In the genomic region with DNA sequence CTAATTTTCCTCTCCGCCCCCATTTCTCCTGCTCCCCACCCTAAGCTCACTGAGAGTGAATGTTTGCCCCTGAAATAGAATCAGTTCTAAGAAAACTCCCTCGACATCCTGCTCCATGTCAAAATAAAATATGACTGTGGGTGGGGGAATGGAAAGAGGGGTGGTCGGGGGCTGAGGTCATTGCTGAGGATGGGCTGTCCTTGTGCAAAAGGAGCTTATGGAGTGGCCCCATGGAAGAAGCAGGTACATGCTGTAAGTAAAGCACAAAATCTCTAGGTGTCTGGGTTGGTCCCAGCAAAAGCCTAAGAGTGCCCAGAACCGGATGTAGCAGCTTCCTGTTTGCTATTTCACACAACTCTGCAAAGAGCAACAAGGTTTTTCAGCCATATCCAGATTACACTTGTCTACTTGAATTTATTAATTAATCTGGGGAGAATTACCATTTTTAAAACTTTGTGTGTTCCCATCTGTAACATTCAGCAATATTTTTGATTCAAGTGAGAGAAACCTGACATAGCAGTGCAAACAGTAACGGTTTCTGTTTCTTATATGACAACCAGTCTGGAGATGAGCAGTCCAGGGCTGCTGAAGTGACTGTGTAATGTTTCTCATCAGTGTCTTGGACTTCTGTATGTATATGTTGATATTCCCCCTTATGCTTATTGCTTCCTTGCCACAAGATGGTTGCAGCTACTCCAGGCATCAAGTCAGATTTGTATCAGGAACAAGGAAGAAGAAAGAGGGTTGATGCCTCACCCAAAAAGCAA, we compare ENCODE assay signal across 8 cellular contexts. TPM values are rescaled to one million over a fixed set of nuclear protein-coding genes. Genes with fewer than 3 reads are reported as not detected.
DNase-seq lines count a peak whose midpoint lies in the region; ATAC-seq and TF ChIP-seq lines count a peak whose summit lies in the region.

No MANE protein-coding gene starts in this region.

- no TSS peak for BruUV-seq in PC-3 (replicated peaks; lab: Mats Ljungman, UMichigan)

- H3K27me3 Mint-ChIP-seq in activated naive CD4-positive, alpha-beta T cell treated with anti-CD3 and anti-CD28 coated beads, Interleukin-2, amount 10 ng/mL, durations not matched to agents 7 days and 5 days, result no peaks in the 10 kb centered on the region

- H3K4me3 ChIP-seq in DOHH2 (ENCODE audit: low read length) (peak overlapping the region; percentile 28), PC-3 (ENCODE audit: low read length) (no peak overlapping the region)

- H3K79me2 ChIP-seq in DOHH2 (ENCODE audit: control insufficient read depth, low read length), result no peaks in the 10 kb centered on the region
- no peaks in the 10 kb centered on the region for H3K79me2 ChIP-seq in PC-3 (ENCODE audit: low read length)

- H3K4me2 ChIP-seq in DOHH2 (ENCODE audit: low read length) (peak overlapping the region; percentile 62), PC-3 (ENCODE audit: low read length) (no peak overlapping the region)

- ATAC-seq in GM19468 (IDR thresholded peaks at IDR 0.05; ENCODE audit: extremely low read depth, unreplicated experiment) (peak; percentile 16), HG03558 (IDR thresholded peaks at IDR 0.05; ENCODE audit: extremely low read depth, unreplicated experiment) (peak; percentile 50), PC-3 (no peak)

- peak; percentile 69 for DNase-seq in activated naive CD4-positive, alpha-beta T cell treated with anti-CD3 and anti-CD28 coated beads, Interleukin-2, amount 10 ng/mL, durations not matched to agents 7 days and 5 days
- DNase-seq in inferior parietal cortex (ENCODE audit: extremely low spot score), result no peak
- no peak for DNase-seq in C1 segment of cervical spinal cord (lab: John Stamatoyannopoulos, UW)
- no peak for DNase-seq in PC-3
- DNase-seq in middle frontal gyrus (ENCODE audit: extremely low spot score, low spot score), result no peak

- H3K9me2 ChIP-seq in DOHH2 (replicated peaks; ENCODE audit: control insufficient read depth, low read length) (no peaks in the 10 kb centered on the region), PC-3 (replicated peaks; ENCODE audit: low read length) (no peaks in the 10 kb centered on the region)

- H3K36me3 ChIP-seq in DOHH2 (ENCODE audit: control insufficient read depth, low read length) (no peaks in the 10 kb centered on the region), PC-3 (ENCODE audit: low read depth, low read length) (no peaks in the 10 kb centered on the region; the same call in 1 of the 2 replicates)

- no peak overlapping the region for H2AFZ ChIP-seq in PC-3 (ENCODE audit: low read length)

- peaks cover 9% of the 10 kb centered on the region for H3K9me3 Mint-ChIP-seq in activated naive CD4-positive, alpha-beta T cell treated with anti-CD3 and anti-CD28 coated beads, Interleukin-2, amount 10 ng/mL, durations not matched to agents 7 days and 5 days

- intact Hi-C loops in PC-3 (cut with micrococcal nuclease), result no loop called here

- H3K4me1 ChIP-seq in DOHH2 (ENCODE audit: control insufficient read depth, low read length), result peaks cover 28% of the 10 kb centered on the region
- H3K4me1 ChIP-seq in PC-3 (ENCODE audit: insufficient read depth, low read length), result no peaks in the 10 kb centered on the region

- peaks cover 93% of the 10 kb centered on the region for H3K4me1 Mint-ChIP-seq in activated naive CD4-positive, alpha-beta T cell treated with anti-CD3 and anti-CD28 coated beads, Interleukin-2, amount 10 ng/mL, durations not matched to agents 7 days and 5 days

- H3K9ac ChIP-seq in PC-3 (ENCODE audit: low read length), result no peak overlapping the region

- peak overlapping the region; percentile 96 for H3K27ac Mint-ChIP-seq in activated naive CD4-positive, alpha-beta T cell treated with anti-CD3 and anti-CD28 coated beads, Interleukin-2, amount 10 ng/mL, durations not matched to agents 7 days and 5 days

- peaks cover 14% of the 10 kb centered on the region for H3F3A ChIP-seq in DOHH2 (ENCODE audit: control insufficient read depth, insufficient read depth)
- no peaks in the 10 kb centered on the region for H3F3A ChIP-seq in PC-3 (ENCODE audit: low read length, unreplicated experiment)

- peaks cover 13% of the 10 kb centered on the region for H3K27me3 ChIP-seq in DOHH2 (ENCODE audit: control insufficient read depth, low read length)
- H3K27me3 ChIP-seq in PC-3 (ENCODE audit: low read length), result 0 out of 2 replicates have a peak, but pooled peaks cover 4% of the 10 kb centered on the region

- peak overlapping the region; percentile 62 for H3K27ac ChIP-seq in DOHH2 (ENCODE audit: low read depth, low read length)
- H3K27ac ChIP-seq in PC-3 (ENCODE audit: low read length), result no peak overlapping the region

- H3K4me3 Mint-ChIP-seq in activated naive CD4-positive, alpha-beta T cell treated with anti-CD3 and anti-CD28 coated beads, Interleukin-2, amount 10 ng/mL, durations not matched to agents 7 days and 5 days, result peak overlapping the region; percentile 74

- TF ChIP-seq CTCF in DOHH2 (IDR thresholded peaks at IDR 0.05; ENCODE audit: low read depth, low read length, poor library complexity, severe bottlenecking) (no peak), PC-3 (conservative IDR thresholded peaks at IDR 0.05; ENCODE audit: low read depth, low read length) (no peak)

- CTCF ChIA-PET in activated naive CD4-positive, alpha-beta T cell treated with anti-CD3 and anti-CD28 coated beads, Interleukin-2, amount 10 ng/mL, durations not matched to agents 7 days and 5 days (lab: Charles Lee), result interaction anchor here (0.6 to 4.1 kb wide), 10 partner anchors 7 to 1850 kb away, joined by 3 to 22 read pairs (median 4); a partner anchor contains a TSS
- CTCF ChIA-PET in PC-3 (lab: Charles Lee), result no interaction called here

- H3K9me3 ChIP-seq in DOHH2 (ENCODE audit: control insufficient read depth, insufficient read depth, low read length) (no peaks in the 10 kb centered on the region), PC-3 (ENCODE audit: low read length) (no peaks in the 10 kb centered on the region)

- POLR2A ChIA-PET in PC-3 (lab: Charles Lee; ENCODE audit: unreplicated experiment), result no interaction called here

- peaks cover 13% of the 10 kb centered on the region for H3K36me3 Mint-ChIP-seq in activated naive CD4-positive, alpha-beta T cell treated with anti-CD3 and anti-CD28 coated beads, Interleukin-2, amount 10 ng/mL, durations not matched to agents 7 days and 5 days

- H4K20me1 ChIP-seq in DOHH2 (ENCODE audit: control insufficient read depth, insufficient read depth, low read depth, low read length) (no peaks in the 10 kb centered on the region), PC-3 (ENCODE audit: low read length) (no peaks in the 10 kb centered on the region)

RNA-seq across cellular contexts. Expression of a gene that starts 40.4 kb away (rescaled TPM):
- total RNA-seq in PC-3 (2014; rRNA removed), result not detected in 2 replicates
